3 cellular contexts compared by ENCODE assay signal in genomic region chr1:25458550-25459298, GRCh38.
TF ChIP-seq lines count a peak whose summit lies in the region.

No MANE protein-coding gene starts in this region.

TF ChIP-seq in IMR-90, 13 proteins besides CTCF, POLR2A, EP300 and RAD21:
- TF ChIP-seq RCOR1 (IDR thresholded peaks at IDR 0.05; ENCODE audit: insufficient replicate concordance, low read length) (no peak), MXI1 (IDR thresholded peaks at IDR 0.05; ENCODE audit: borderline replicate concordance, low read depth, low read length) (no peak), RFX5 (IDR thresholded peaks at IDR 0.05; ENCODE audit: low read depth, low read length) (no peak), USF2 (IDR thresholded peaks at IDR 0.05; ENCODE audit: low read depth, low read length) (no peak)

TF ChIP-seq in liver, 16 proteins besides CTCF, POLR2A, EP300 and RAD21:
- peak; percentile 60 for TF ChIP-seq YY1 (IDR thresholded peaks at IDR 0.05)
- TF ChIP-seq JUND (IDR thresholded peaks at IDR 0.05): peak in 1 of 2 donors; percentile 79
- no peak for TF ChIP-seq FOXA1 (IDR thresholded peaks at IDR 0.05)
- peak; percentile 44 for TF ChIP-seq FOXA2 (IDR thresholded peaks at IDR 0.05)
- TF ChIP-seq GABPA (IDR thresholded peaks at IDR 0.05 in 1 of 2, conservative IDR thresholded peaks at IDR 0.05 in 1 of 2): peak in 1 of 2 donors; percentile 45
- TF ChIP-seq MAX (IDR thresholded peaks at IDR 0.05): peak; percentile 71
- peak; percentile 76 for TF ChIP-seq SP1 (IDR thresholded peaks at IDR 0.05)
- peak; percentile 65 for TF ChIP-seq HNF4G (IDR thresholded peaks at IDR 0.05)
- peak; percentile 28 for TF ChIP-seq NR2F2 (IDR thresholded peaks at IDR 0.05)
- TF ChIP-seq REST (IDR thresholded peaks at IDR 0.05): no peak
- peak; percentile 60 to 83 for TF ChIP-seq RXRA (IDR thresholded peaks at IDR 0.05)
- peak; percentile 43 for TF ChIP-seq ZBTB33 (IDR thresholded peaks at IDR 0.05)
- no peak for TF ChIP-seq TAF1 (conservative IDR thresholded peaks at IDR 0.05)
- peak; percentile 93 to 96 for TF ChIP-seq HNF4A (conservative IDR thresholded peaks at IDR 0.05)
- no peak for TF ChIP-seq EGR1 (IDR thresholded peaks at IDR 0.05; ENCODE audit: low read depth in 2 of 2)
- no peak for TF ChIP-seq ATF3 (IDR thresholded peaks at IDR 0.05)
TF ChIP-seq in liver: peak in this region for 11.

TF ChIP-seq in GM23338, 12 proteins besides CTCF, POLR2A, EP300 and RAD21:
- no peak for TF ChIP-seq STAT1 (IDR thresholded peaks at IDR 0.05; ENCODE audit: unreplicated experiment)
- no peak for TF ChIP-seq JUNB (IDR thresholded peaks at IDR 0.05; ENCODE audit: unreplicated experiment)
- no peak for TF ChIP-seq REST (IDR thresholded peaks at IDR 0.05; ENCODE audit: unreplicated experiment)
- TF ChIP-seq EZH2 (IDR thresholded peaks at IDR 0.05; ENCODE audit: low read depth, unreplicated experiment): no peak
- TF ChIP-seq ZNF114 (CRISPR knock-in tag; IDR thresholded peaks at IDR 0.05): no peak
- no peak for TF ChIP-seq CREB1 (CRISPR knock-in tag; IDR thresholded peaks at IDR 0.05; ENCODE audit: low read depth)
- TF ChIP-seq NANOG (IDR thresholded peaks at IDR 0.05; ENCODE audit: borderline replicate concordance): no peak
- TF ChIP-seq ETS1 (IDR thresholded peaks at IDR 0.05): no peak
- TF ChIP-seq EZH2phosphoT487 (IDR thresholded peaks at IDR 0.05; ENCODE audit: unreplicated experiment): no peak
- no peak for TF ChIP-seq ZNF331 (CRISPR knock-in tag; IDR thresholded peaks at IDR 0.05; ENCODE audit: low read depth)
- no peak for TF ChIP-seq POLR2AphosphoS5 (IDR thresholded peaks at IDR 0.05; ENCODE audit: low read depth)
- TF ChIP-seq ZNF462 (CRISPR knock-in tag; IDR thresholded peaks at IDR 0.05): no peak
